Comparison of ENCODE assay signal across 8 cellular contexts in genomic region chr20:18056174-18057105, GRCh38. TPM values are rescaled to one million over a fixed set of nuclear protein-coding genes. Genes with fewer than 3 reads are reported as not detected.
DNase-seq lines count a peak whose midpoint lies in the region; ATAC-seq and TF ChIP-seq lines count a peak whose summit lies in the region.

No MANE protein-coding gene starts in this region.

- DNase-seq in AG08396 (ENCODE audit: low spot score) (peak; percentile 26), WTC11 (ENCODE audit: low spot score) (peak; percentile 58), right atrium auricular region (ENCODE audit: low spot score) (no peak), SKM-1 (lab: John Stamatoyannopoulos, UW; ENCODE audit: unreplicated experiment) (no peak), NCI-H446 treated with DMSO at 0.1 percent for 48 hours (lab: John Stamatoyannopoulos, UW) (no peak), pons (ENCODE audit: low spot score) (no peak)

- peak overlapping the region; percentile 53; the same call in 1 of the 2 replicates for H3K27ac ChIP-seq in HEK293 (ENCODE audit: extremely low read depth, low read depth, low read length)
- H3K27ac ChIP-seq in right atrium auricular region, result no peak overlapping the region
- H3K27ac ChIP-seq in skeletal muscle tissue (ENCODE audit: low read depth, low read length), result no peak overlapping the region

- no peak overlapping the region for H3K27ac Mint-ChIP-seq in WTC11

- H3K9me3 Mint-ChIP-seq in WTC11, result no peaks in the 10 kb centered on the region

- peaks cover 33% of the 10 kb centered on the region for H3K27me3 Mint-ChIP-seq in WTC11 (ENCODE audit: low read depth)

- H3K4me1 ChIP-seq in HEK293 (ENCODE audit: control insufficient read depth, insufficient read depth, low read length) (peaks cover 2% of the 10 kb centered on the region; the same call in 1 of the 2 replicates), right atrium auricular region (peaks cover 0 to 31% of the 10 kb centered on the region in 2 donors), skeletal muscle tissue (ENCODE audit: control insufficient read depth in 3 of 3, insufficient read depth in 3 of 3, low read length in 3 of 3) (peaks cover 11 to 12% (median 11%) of the 10 kb centered on the region in 3 donors)

- H3K4me3 ChIP-seq in HEK293 (ENCODE audit: low read depth, low read length) (peak overlapping the region; percentile 41), right atrium auricular region (peak overlapping the region; percentile 23 to 45), skeletal muscle tissue (ENCODE audit: low read length in 3 of 3) (peak overlapping the region; percentile 7 to 43 (median 41))

- H3K9ac ChIP-seq in skeletal muscle tissue (ENCODE audit: low read depth in 1 of 3, low read length in 3 of 3), result no peak overlapping the region

- TF ChIP-seq CTCF in HEK293 (tag by site-specific recombination; IDR thresholded peaks at IDR 0.05), result no peak
- TF ChIP-seq CTCF in WTC11 (IDR thresholded peaks at IDR 0.05), result no peak
- TF ChIP-seq CTCF in right atrium auricular region (IDR thresholded peaks at IDR 0.05), result no peak

- peak overlapping the region; percentile 73 for H3K4me3 Mint-ChIP-seq in WTC11

- no peaks in the 10 kb centered on the region for H3K36me3 ChIP-seq in HEK293 (ENCODE audit: control insufficient read depth in 2 of 2, insufficient read depth in 1 of 2, low read length in 2 of 2)
- no peaks in the 10 kb centered on the region for H3K36me3 ChIP-seq in right atrium auricular region
- H3K36me3 ChIP-seq in skeletal muscle tissue (ENCODE audit: control insufficient read depth in 3 of 3, insufficient read depth in 3 of 3, low read length in 3 of 3), result no peaks in the 10 kb centered on the region

- H3K27me3 ChIP-seq in right atrium auricular region (peaks cover 23 to 36% of the 10 kb centered on the region in 2 donors), skeletal muscle tissue (ENCODE audit: control insufficient read depth in 3 of 3, insufficient read depth in 3 of 3, low read length in 3 of 3) (peaks cover 61 to 71% (median 67%) of the 10 kb centered on the region in 3 donors)

- CTCF ChIA-PET in HEK293 (lab: Yijun Ruan, JAX) (no interaction called here), WTC11 (lab: Charles Lee) (interaction anchor here (1.4 kb wide), 1 partner anchor 60 kb away, joined by 4 read pairs; no protein-coding TSS in a partner anchor)

- H3K9me3 ChIP-seq in HEK293 (ENCODE audit: control insufficient read depth, insufficient read depth, low read depth, low read length) (no peaks in the 10 kb centered on the region), right atrium auricular region (no peaks in the 10 kb centered on the region), skeletal muscle tissue (ENCODE audit: control insufficient read depth in 3 of 3, low read length in 3 of 3) (peaks cover 0 to 2% (median 0%) of the 10 kb centered on the region in 3 donors)

- peak; percentile 31 for ATAC-seq in WTC11

- H3K36me3 Mint-ChIP-seq in WTC11, result no peaks in the 10 kb centered on the region

- POLR2A ChIA-PET in HEK293 (lab: Yijun Ruan, JAX), result interaction anchor here (0.6 kb wide), 1 partner anchor 84 kb away, joined by 3 read pairs; no protein-coding TSS in a partner anchor
- POLR2A ChIA-PET in WTC11 (lab: Charles Lee), result interaction anchor here (0.6 to 1.5 kb wide), 2 partner anchors 89 to 116 kb away, joined by 3 to 4 read pairs; no protein-coding TSS in a partner anchor

- H3K4me1 Mint-ChIP-seq in WTC11, result peaks cover 29% of the 10 kb centered on the region

TF ChIP-seq in HEK293, 187 proteins besides CTCF, POLR2A, EP300 and RAD21 (continues in another document):
- TF ChIP-seq ZNF239 (tag by site-specific recombination; IDR thresholded peaks at IDR 0.05) (no peak), ZNF423 (tag by site-specific recombination; IDR thresholded peaks at IDR 0.05) (no peak), ZSCAN4 (tag by site-specific recombination; IDR thresholded peaks at IDR 0.05) (no peak), OSR2 (tag by site-specific recombination; IDR thresholded peaks at IDR 0.05) (no peak), ZNF645 (tag by site-specific recombination; IDR thresholded peaks at IDR 0.05) (no peak), SP2 (tag by site-specific recombination; IDR thresholded peaks at IDR 0.05) (no peak), WT1 (tag by site-specific recombination; IDR thresholded peaks at IDR 0.05) (no peak), ZNF169 (tag by site-specific recombination; IDR thresholded peaks at IDR 0.05) (no peak), ZNF558 (tag by site-specific recombination; IDR thresholded peaks at IDR 0.05) (no peak), SCRT2 (tag by site-specific recombination; IDR thresholded peaks at IDR 0.05) (no peak)
- TF ChIP-seq, protein P1, sequence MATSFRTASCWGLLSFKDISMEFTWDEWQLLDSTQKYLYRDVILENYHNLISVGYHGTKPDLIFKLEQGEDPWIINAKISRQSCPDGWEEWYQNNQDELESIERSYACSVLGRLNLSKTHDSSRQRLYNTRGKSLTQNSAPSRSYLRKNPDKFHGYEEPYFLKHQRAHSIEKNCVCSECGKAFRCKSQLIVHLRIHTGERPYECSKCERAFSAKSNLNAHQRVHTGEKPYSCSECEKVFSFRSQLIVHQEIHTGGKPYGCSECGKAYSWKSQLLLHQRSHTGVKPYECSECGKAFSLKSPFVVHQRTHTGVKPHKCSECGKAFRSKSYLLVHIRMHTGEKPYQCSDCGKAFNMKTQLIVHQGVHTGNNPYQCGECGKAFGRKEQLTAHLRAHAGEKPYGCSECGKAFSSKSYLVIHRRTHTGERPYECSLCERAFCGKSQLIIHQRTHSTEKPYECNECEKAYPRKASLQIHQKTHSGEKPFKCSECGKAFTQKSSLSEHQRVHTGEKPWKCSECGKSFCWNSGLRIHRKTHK (tag by site-specific recombination; IDR thresholded peaks at IDR 0.05), result no peak

TF ChIP-seq in WTC11, 78 proteins besides CTCF, POLR2A, EP300 and RAD21:
- TF ChIP-seq, protein P2, sequence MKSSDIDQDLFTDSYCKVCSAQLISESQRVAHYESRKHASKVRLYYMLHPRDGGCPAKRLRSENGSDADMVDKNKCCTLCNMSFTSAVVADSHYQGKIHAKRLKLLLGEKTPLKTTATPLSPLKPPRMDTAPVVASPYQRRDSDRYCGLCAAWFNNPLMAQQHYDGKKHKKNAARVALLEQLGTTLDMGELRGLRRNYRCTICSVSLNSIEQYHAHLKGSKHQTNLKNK (CRISPR knock-in tag; IDR thresholded peaks at IDR 0.05), result no peak
- TF ChIP-seq, protein P3, sequence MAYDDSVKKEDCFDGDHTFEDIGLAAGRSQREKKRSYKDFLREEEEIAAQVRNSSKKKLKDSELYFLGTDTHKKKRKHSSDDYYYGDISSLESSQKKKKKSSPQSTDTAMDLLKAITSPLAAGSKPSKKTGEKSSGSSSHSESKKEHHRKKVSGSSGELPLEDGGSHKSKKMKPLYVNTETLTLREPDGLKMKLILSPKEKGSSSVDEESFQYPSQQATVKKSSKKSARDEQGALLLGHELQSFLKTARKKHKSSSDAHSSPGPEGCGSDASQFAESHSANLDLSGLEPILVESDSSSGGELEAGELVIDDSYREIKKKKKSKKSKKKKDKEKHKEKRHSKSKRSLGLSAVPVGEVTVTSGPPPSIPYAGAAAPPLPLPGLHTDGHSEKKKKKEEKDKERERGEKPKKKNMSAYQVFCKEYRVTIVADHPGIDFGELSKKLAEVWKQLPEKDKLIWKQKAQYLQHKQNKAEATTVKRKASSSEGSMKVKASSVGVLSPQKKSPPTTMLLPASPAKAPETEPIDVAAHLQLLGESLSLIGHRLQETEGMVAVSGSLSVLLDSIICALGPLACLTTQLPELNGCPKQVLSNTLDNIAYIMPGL (CRISPR knock-in tag; IDR thresholded peaks at IDR 0.05), result peak; percentile 55; the same call in 1 of the 2 replicates
- TF ChIP-seq, protein P4, sequence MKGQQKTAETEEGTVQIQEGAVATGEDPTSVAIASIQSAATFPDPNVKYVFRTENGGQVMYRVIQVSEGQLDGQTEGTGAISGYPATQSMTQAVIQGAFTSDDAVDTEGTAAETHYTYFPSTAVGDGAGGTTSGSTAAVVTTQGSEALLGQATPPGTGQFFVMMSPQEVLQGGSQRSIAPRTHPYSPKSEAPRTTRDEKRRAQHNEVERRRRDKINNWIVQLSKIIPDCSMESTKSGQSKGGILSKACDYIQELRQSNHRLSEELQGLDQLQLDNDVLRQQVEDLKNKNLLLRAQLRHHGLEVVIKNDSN (CRISPR knock-in tag; IDR thresholded peaks at IDR 0.05), result 0 out of 2 replicates have a peak, but pooled peaks have one; percentile 4
- TF ChIP-seq, protein P5, sequence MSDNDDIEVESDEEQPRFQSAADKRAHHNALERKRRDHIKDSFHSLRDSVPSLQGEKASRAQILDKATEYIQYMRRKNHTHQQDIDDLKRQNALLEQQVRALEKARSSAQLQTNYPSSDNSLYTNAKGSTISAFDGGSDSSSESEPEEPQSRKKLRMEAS (CRISPR knock-in tag; IDR thresholded peaks at IDR 0.05), result no peak
- TF ChIP-seq ZNF138 (CRISPR knock-in tag; conservative IDR thresholded peaks at IDR 0.05) (no peak), KAT7 (CRISPR knock-in tag; IDR thresholded peaks at IDR 0.05; ENCODE audit: borderline replicate concordance) (peak; percentile 35; the same call in 1 of the 2 replicates), CBFB (CRISPR knock-in tag; IDR thresholded peaks at IDR 0.05; ENCODE audit: low read depth) (peak; percentile 15; the same call in 1 of the 2 replicates), JUN (CRISPR knock-in tag; IDR thresholded peaks at IDR 0.05) (0 out of 2 replicates have a peak, but pooled peaks have one; percentile 34)
- TF ChIP-seq, protein P6, sequence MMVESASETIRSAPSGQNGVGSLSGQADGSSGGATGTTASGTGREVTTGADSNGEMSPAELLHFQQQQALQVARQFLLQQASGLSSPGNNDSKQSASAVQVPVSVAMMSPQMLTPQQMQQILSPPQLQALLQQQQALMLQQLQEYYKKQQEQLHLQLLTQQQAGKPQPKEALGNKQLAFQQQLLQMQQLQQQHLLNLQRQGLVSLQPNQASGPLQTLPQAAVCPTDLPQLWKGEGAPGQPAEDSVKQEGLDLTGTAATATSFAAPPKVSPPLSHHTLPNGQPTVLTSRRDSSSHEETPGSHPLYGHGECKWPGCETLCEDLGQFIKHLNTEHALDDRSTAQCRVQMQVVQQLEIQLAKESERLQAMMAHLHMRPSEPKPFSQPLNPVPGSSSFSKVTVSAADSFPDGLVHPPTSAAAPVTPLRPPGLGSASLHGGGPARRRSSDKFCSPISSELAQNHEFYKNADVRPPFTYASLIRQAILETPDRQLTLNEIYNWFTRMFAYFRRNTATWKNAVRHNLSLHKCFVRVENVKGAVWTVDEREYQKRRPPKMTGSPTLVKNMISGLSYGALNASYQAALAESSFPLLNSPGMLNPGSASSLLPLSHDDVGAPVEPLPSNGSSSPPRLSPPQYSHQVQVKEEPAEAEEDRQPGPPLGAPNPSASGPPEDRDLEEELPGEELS (CRISPR knock-in tag; IDR thresholded peaks at IDR 0.05), result 0 out of 2 replicates have a peak, but pooled peaks have one; percentile 18

RNA-seq across cellular contexts. Expression of gene OVOL2, which starts 1.3 kb away (rescaled TPM):
- total RNA-seq in WTC11 (2021) (9.8 to 11.0 TPM (median 10.4 TPM) in 3 replicates), right atrium auricular region (not detected), skeletal muscle tissue (not detected)

Comparison
In these comparisons a context has a peak if more than half of its experiments do, and no peak if none do; other contexts are left out.
1. DNase-seq: peak in AG08396 (single experiment) and WTC11 (single experiment); none in right atrium auricular region (single experiment), SKM-1 (single experiment), NCI-H446 treated with DMSO at 0.1 percent for 48 hours (single experiment) and pons (single experiment).
2. Peak in every context shown above with its lines, with median percentiles within 50 percentile points of each other: H3K4me3 ChIP-seq.